In genomic region chr1:121471517-121471916, GRCh38 we compare ENCODE assay signal across 10 cellular contexts.
DNase-seq lines count a peak whose midpoint lies in the region; ATAC-seq and TF ChIP-seq lines count a peak whose summit lies in the region.
"Had no signal": no experiment of that assay in that cellular context is flagged by ENCODE, and none has a peak within 500 bp of the region (broad histone marks: within the 10 kb centered on the region; RNA-seq: fewer than 3 reads in every experiment).

No MANE protein-coding gene starts in this region.

- POLR2A ChIA-PET in naive thymus-derived CD8-positive, alpha-beta T cell (lab: Charles Lee): no interaction called here

- peaks cover 29% of the 10 kb centered on the region for H3K36me3 Mint-ChIP-seq in T-helper 1 cell treated with Interleukin-12 subunit alpha and Interleukin-12 subunit beta and Interleukin-4 antibody, amounts not matched to agents 30 μg/mL and 1 μg/mL, for 36 hours (ENCODE audit: low read depth)
- H3K36me3 Mint-ChIP-seq in type B pancreatic cell: peaks cover 4% of the 10 kb centered on the region
- peaks cover 0 to 13% (median 10%) of the 10 kb centered on the region in 3 donors for H3K36me3 Mint-ChIP-seq in naive thymus-derived CD8-positive, alpha-beta T cell
- H3K36me3 Mint-ChIP-seq: CD14-positive monocyte had no signal

- H3K4me1 ChIP-seq in right cardiac atrium (ENCODE audit: control insufficient read depth, insufficient read depth, low read length): no peaks in the 10 kb centered on the region

- H3K9me3 Mint-ChIP-seq in T-helper 1 cell treated with Interleukin-12 subunit alpha and Interleukin-12 subunit beta and Interleukin-4 antibody, amounts not matched to agents 30 μg/mL and 1 μg/mL, for 36 hours: peaks cover 15% of the 10 kb centered on the region
- H3K9me3 Mint-ChIP-seq in type B pancreatic cell: peaks cover 6% of the 10 kb centered on the region
- peaks cover 0 to 18% (median 4%) of the 10 kb centered on the region in 9 donors for H3K9me3 Mint-ChIP-seq in naive thymus-derived CD8-positive, alpha-beta T cell

- no peaks in the 10 kb centered on the region for H3K27me3 Mint-ChIP-seq in T-helper 1 cell treated with Interleukin-12 subunit alpha and Interleukin-12 subunit beta and Interleukin-4 antibody, amounts not matched to agents 30 μg/mL and 1 μg/mL, for 36 hours (ENCODE audit: low read depth)
- H3K27me3 Mint-ChIP-seq in type B pancreatic cell: no peaks in the 10 kb centered on the region
- H3K27me3 Mint-ChIP-seq in naive thymus-derived CD8-positive, alpha-beta T cell: peaks cover 0 to 6% (median 0%) of the 10 kb centered on the region in 5 donors

- H3K27ac Mint-ChIP-seq in T-helper 1 cell treated with Interleukin-12 subunit alpha and Interleukin-12 subunit beta and Interleukin-4 antibody, amounts not matched to agents 30 μg/mL and 1 μg/mL, for 36 hours: peak overlapping the region; percentile 49
- H3K27ac Mint-ChIP-seq in type B pancreatic cell: no peak overlapping the region
- H3K27ac Mint-ChIP-seq in naive thymus-derived CD8-positive, alpha-beta T cell: no peak overlapping the region
- H3K27ac Mint-ChIP-seq: CD14-positive monocyte had no signal

- no peak for TF ChIP-seq CTCF in type B pancreatic cell (conservative IDR thresholded peaks at IDR 0.05)

- H3K4me3 ChIP-seq in right cardiac atrium (ENCODE audit: low read length): no peak overlapping the region

- H3K27me3 ChIP-seq in right cardiac atrium (ENCODE audit: control insufficient read depth, insufficient read depth): no peaks in the 10 kb centered on the region

- ATAC-seq in GM18873 (IDR thresholded peaks at IDR 0.05; ENCODE audit: low FRiP score, unreplicated experiment) (peak; percentile 85), GM21515 (IDR thresholded peaks at IDR 0.05; ENCODE audit: unreplicated experiment) (peak; percentile 83), HG03095 (IDR thresholded peaks at IDR 0.05; ENCODE audit: unreplicated experiment) (peak; percentile 92), right cardiac atrium (no peak)
- no peak for ATAC-seq in naive thymus-derived CD8-positive, alpha-beta T cell

- H3K4me3 Mint-ChIP-seq in T-helper 1 cell treated with Interleukin-12 subunit alpha and Interleukin-12 subunit beta and Interleukin-4 antibody, amounts not matched to agents 30 μg/mL and 1 μg/mL, for 36 hours: no peak overlapping the region
- no peak overlapping the region for H3K4me3 Mint-ChIP-seq in type B pancreatic cell
- no peak overlapping the region for H3K4me3 Mint-ChIP-seq in naive thymus-derived CD8-positive, alpha-beta T cell
- H3K4me3 Mint-ChIP-seq: CD14-positive monocyte had no signal

- DNase-seq in right cardiac atrium (no peak), type B pancreatic cell (ENCODE audit: extremely low spot score, unreplicated experiment) (no peak)
- DNase-seq in naive thymus-derived CD8-positive, alpha-beta T cell: no peak
- DNase-seq: cortex of kidney, NCI-H2171 had no signal

- H3K9me3 ChIP-seq in right cardiac atrium (ENCODE audit: control insufficient read depth, low read length): no peaks in the 10 kb centered on the region

- peaks cover 28% of the 10 kb centered on the region for H3K4me1 Mint-ChIP-seq in T-helper 1 cell treated with Interleukin-12 subunit alpha and Interleukin-12 subunit beta and Interleukin-4 antibody, amounts not matched to agents 30 μg/mL and 1 μg/mL, for 36 hours (ENCODE audit: low read depth)
- H3K4me1 Mint-ChIP-seq in type B pancreatic cell (ENCODE audit: unreplicated experiment): no peaks in the 10 kb centered on the region
- H3K4me1 Mint-ChIP-seq in naive thymus-derived CD8-positive, alpha-beta T cell: peaks cover 0 to 1% (median 0%) of the 10 kb centered on the region in 4 donors

- intact Hi-C loops in right cardiac atrium (cut with DNase I): no loop called here

- WGBS in right cardiac atrium: 5% methylated on average over 1 of the region's 1 CpG

- H3K27ac ChIP-seq in right cardiac atrium (ENCODE audit: low read length): no peak overlapping the region

Comparison
In these comparisons a context has a peak if more than half of its experiments do, and no peak if none do; other contexts are left out.
1. ATAC-seq: peak in GM18873 (single experiment), GM21515 (single experiment) and HG03095 (single experiment); none in right cardiac atrium (0 of 2) and naive thymus-derived CD8-positive, alpha-beta T cell (0 of 2).